17 cellular contexts compared by ENCODE assay signal in the genomic region with DNA sequence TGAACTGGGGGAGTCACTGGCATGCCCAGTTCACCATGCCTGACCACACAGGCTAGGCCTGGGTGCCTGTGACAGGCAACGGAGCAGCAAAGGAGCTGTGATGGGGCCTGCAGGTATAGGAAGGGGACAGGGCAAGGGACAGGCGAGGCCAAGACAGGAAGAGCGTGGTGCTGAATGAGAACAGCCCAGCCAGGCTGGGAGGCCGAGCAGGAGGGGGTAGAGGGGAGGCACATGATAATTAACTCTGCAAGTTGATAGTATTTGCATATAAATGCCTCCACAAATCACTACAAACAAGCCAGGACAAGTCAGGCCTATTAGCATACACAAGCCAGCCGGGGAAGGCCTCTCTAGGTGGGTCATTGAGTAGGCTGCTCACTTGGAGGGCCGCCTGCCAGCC. TPM values are rescaled to one million over a fixed set of nuclear protein-coding genes. Genes with fewer than 3 reads are reported as not detected.
DNase-seq lines count a peak whose midpoint lies in the region; ATAC-seq and TF ChIP-seq lines count a peak whose summit lies in the region.
"Had no signal": no experiment of that assay in that cellular context is flagged by ENCODE, and none has a peak within 500 bp of the region (broad histone marks: within the 10 kb centered on the region; RNA-seq: fewer than 3 reads in every experiment).

No MANE protein-coding gene starts in this region.

- H3K4me2 ChIP-seq in mesendoderm (ENCODE audit: low read length): no peak overlapping the region

- peak overlapping the region; percentile 65 for H3K27ac ChIP-seq in A673 (ENCODE audit: low read depth, low read length, poor library complexity, severe bottlenecking)
- no peak overlapping the region for H3K27ac ChIP-seq in mesendoderm (ENCODE audit: low read depth, low read length)
- no peak overlapping the region for H3K27ac ChIP-seq in naive thymus-derived CD4-positive, alpha-beta T cell (ENCODE audit: low read depth, low read length)
- H3K27ac ChIP-seq: gastroesophageal sphincter had no signal

- H2BK120ac ChIP-seq in mesendoderm (ENCODE audit: low read depth, low read length): no peak overlapping the region

- H3K79me1 ChIP-seq in mesendoderm (ENCODE audit: low read length): peaks cover 1% of the 10 kb centered on the region

- in situ Hi-C loops in HAP-1 (cut with MboI; ENCODE audit: low sequenced_read_pairs): no loop called here

- H3K4me1 ChIP-seq in A673 (ENCODE audit: insufficient read depth, low read length, poor library complexity, severe bottlenecking) (peaks cover 51% of the 10 kb centered on the region), HAP-1 (peaks cover 94% of the 10 kb centered on the region), NT2/D1 (ENCODE audit: insufficient read depth, insufficient read length) (peaks cover 9% of the 10 kb centered on the region), mesendoderm (ENCODE audit: control insufficient read depth, low read depth, low read length) (peaks cover 11% of the 10 kb centered on the region), Caco-2 (peaks cover 71% of the 10 kb centered on the region)
- H3K4me1 ChIP-seq in naive thymus-derived CD4-positive, alpha-beta T cell (ENCODE audit: control insufficient read depth in 2 of 2, insufficient read depth in 2 of 2, low read length in 2 of 2): no peaks in the 10 kb centered on the region

- H2BK15ac ChIP-seq in mesendoderm (replicated peaks; ENCODE audit: low read depth): no peak overlapping the region

- no peak overlapping the region for H3K4ac ChIP-seq in mesendoderm (ENCODE audit: low read depth, low read length)

- no peak overlapping the region for H2AK5ac ChIP-seq in mesendoderm (ENCODE audit: low read length)

- H3K18ac ChIP-seq in mesendoderm (ENCODE audit: low read length): no peak overlapping the region

- no peak overlapping the region for H3K4me3 Mint-ChIP-seq in naive thymus-derived CD4-positive, alpha-beta T cell
- H3K4me3 Mint-ChIP-seq in Caco-2 (ENCODE audit: unreplicated experiment): no peak overlapping the region
- H3K4me3 Mint-ChIP-seq: immature natural killer cell had no signal

- no peak overlapping the region for H3K27ac Mint-ChIP-seq in naive thymus-derived CD4-positive, alpha-beta T cell
- no peak overlapping the region for H3K27ac Mint-ChIP-seq in Caco-2 (ENCODE audit: unreplicated experiment)

- intact Hi-C loops in A673 (cut with micrococcal nuclease; ENCODE audit: unreplicated experiment): loop anchor here (10.0 kb wide), 1 partner anchor 505 kb away; no protein-coding TSS in a partner anchor
- intact Hi-C loops in naive thymus-derived CD4-positive, alpha-beta T cell (cut with micrococcal nuclease): no loop called here
- intact Hi-C loops in Caco-2 (cut with micrococcal nuclease; ENCODE audit: unreplicated experiment): no loop called here

- H3K27me3 ChIP-seq in A673 (replicated peaks; ENCODE audit: insufficient read depth, low read depth, low read length, poor library complexity) (no peaks in the 10 kb centered on the region), HAP-1 (ENCODE audit: low read depth) (no peaks in the 10 kb centered on the region), NT2/D1 (ENCODE audit: insufficient read depth, insufficient read length) (peaks cover 99% of the 10 kb centered on the region), mesendoderm (ENCODE audit: insufficient read depth, low read length, poor library complexity) (peaks cover 12% of the 10 kb centered on the region), Caco-2 (replicated peaks; ENCODE audit: control insufficient read depth, insufficient read depth, low read length) (no peaks in the 10 kb centered on the region)
- H3K27me3 ChIP-seq in naive thymus-derived CD4-positive, alpha-beta T cell (ENCODE audit: control insufficient read depth in 2 of 2, insufficient read depth in 2 of 2, low read length in 2 of 2): no peaks in the 10 kb centered on the region
- H3K27me3 ChIP-seq: gastroesophageal sphincter had no signal

- no peaks in the 10 kb centered on the region for H3K9me3 ChIP-seq in A673 (ENCODE audit: low read depth, low read length, poor library complexity, severe bottlenecking)
- no peaks in the 10 kb centered on the region for H3K9me3 ChIP-seq in HAP-1
- H3K9me3 ChIP-seq in NT2/D1 (ENCODE audit: insufficient read depth, low read length): peaks cover 8% of the 10 kb centered on the region
- no peaks in the 10 kb centered on the region for H3K9me3 ChIP-seq in naive thymus-derived CD4-positive, alpha-beta T cell (ENCODE audit: control insufficient read depth in 2 of 3, low read length in 3 of 3)
- H3K9me3 ChIP-seq in Caco-2: no peaks in the 10 kb centered on the region
- H3K9me3 ChIP-seq: gastroesophageal sphincter had no signal

- H3K36me3 ChIP-seq in A673 (ENCODE audit: insufficient read depth, low read length, poor library complexity, severe bottlenecking): no peaks in the 10 kb centered on the region
- H3K36me3 ChIP-seq in HAP-1 (replicated peaks): no peaks in the 10 kb centered on the region
- no peaks in the 10 kb centered on the region for H3K36me3 ChIP-seq in NT2/D1 (ENCODE audit: insufficient read depth, insufficient read length, low read length)
- no peaks in the 10 kb centered on the region for H3K36me3 ChIP-seq in mesendoderm (ENCODE audit: control insufficient read depth, insufficient read depth, low read length)
- no peaks in the 10 kb centered on the region for H3K36me3 ChIP-seq in naive thymus-derived CD4-positive, alpha-beta T cell (ENCODE audit: control insufficient read depth in 2 of 3, insufficient read depth in 3 of 3, low read length in 3 of 3)
- H3K36me3 ChIP-seq in Caco-2 (ENCODE audit: control insufficient read depth, insufficient read depth, low read length): no peaks in the 10 kb centered on the region
- H3K36me3 ChIP-seq: gastroesophageal sphincter had no signal

- no CpG with 5 or more reads among the region's 6 CpGs for WGBS in mesendoderm (ENCODE audit: extremely low coverage, insufficient coverage, low lambda C conversion rate)

- no peak overlapping the region for H2BK5ac ChIP-seq in mesendoderm (ENCODE audit: low read length)

- peak; percentile 51 for DNase-seq in A673 (ENCODE audit: low spot score)
- peak; percentile 86 to 94 for DNase-seq in HAP-1 (ENCODE audit: low spot score in 2 of 2)
- peak; percentile 80 for DNase-seq in NT2/D1 (ENCODE audit: low read depth, low spot score)
- peak; percentile 49 for DNase-seq in mesendoderm
- no peak for DNase-seq in DMS114 treated with DMSO at 0.1 percent for 48 hours (lab: John Stamatoyannopoulos, UW; ENCODE audit: unreplicated experiment)
- DNase-seq in naive thymus-derived CD4-positive, alpha-beta T cell: no peak
- DNase-seq in Caco-2: no peak
- no peak for DNase-seq in ureter (ENCODE audit: low spot score)
- DNase-seq: activated CD4-positive, alpha-beta T cell treated with anti-CD3 and anti-CD28 coated beads for 48 hours; activated CD8-positive, alpha-beta memory T cell treated with anti-CD3 and anti-CD28 coated beads, Interleukin-2, amount 50 U/mL, for 4 hours; activated gamma-delta T cell treated with Interleukin-2 at 50 U/mL for 16 hours; anterior cingulate cortex; immature natural killer cell; NCI-H2227 treated with DMSO at 0.1 percent for 48 hours; substantia nigra had no signal

- CTCF ChIA-PET in A673 (lab: Charles Lee): interaction anchor here (0.7 kb wide), 1 partner anchor 208 kb away, joined by 3 read pairs; no protein-coding TSS in a partner anchor
- CTCF ChIA-PET in naive thymus-derived CD4-positive, alpha-beta T cell (lab: Charles Lee): no interaction called here
- CTCF ChIA-PET in Caco-2 (lab: Charles Lee): no interaction called here

- TF ChIP-seq CTCF in A673 (conservative IDR thresholded peaks at IDR 0.05; ENCODE audit: low read depth, low read length): no peak
- no peak for TF ChIP-seq CTCF in Caco-2 (IDR thresholded peaks at IDR 0.05; ENCODE audit: insufficient read depth in 1 of 2, low read depth in 1 of 2, low read length in 1 of 2, severe bottlenecking in 1 of 2, unreplicated experiment in 1 of 2)

- H3K36me3 Mint-ChIP-seq in naive thymus-derived CD4-positive, alpha-beta T cell: no peaks in the 10 kb centered on the region
- H3K36me3 Mint-ChIP-seq in Caco-2 (ENCODE audit: insufficient read depth, unreplicated experiment): peaks cover 39% of the 10 kb centered on the region

- no peaks in the 10 kb centered on the region for H3K9me3 Mint-ChIP-seq in naive thymus-derived CD4-positive, alpha-beta T cell
- H3K9me3 Mint-ChIP-seq in Caco-2 (ENCODE audit: unreplicated experiment): no peaks in the 10 kb centered on the region
- H3K9me3 Mint-ChIP-seq: immature natural killer cell had no signal

- no peak overlapping the region for H4K8ac ChIP-seq in mesendoderm (ENCODE audit: low read depth, low read length)

- ATAC-seq in naive thymus-derived CD4-positive, alpha-beta T cell: no peak
- ATAC-seq: gastroesophageal sphincter, sciatic nerve had no signal

- H3K4me3 ChIP-seq in A673 (ENCODE audit: low read depth, low read length, poor library complexity, severe bottlenecking) (no peak overlapping the region), HAP-1 (no peak overlapping the region), NT2/D1 (ENCODE audit: insufficient read length, low read depth) (no peak overlapping the region), mesendoderm (ENCODE audit: low read length) (no peak overlapping the region), Caco-2 (ENCODE audit: low read depth, low read length) (no peak overlapping the region)
- H3K4me3 ChIP-seq in naive thymus-derived CD4-positive, alpha-beta T cell (ENCODE audit: low read length): no peak overlapping the region
- H3K4me3 ChIP-seq: gastroesophageal sphincter had no signal

- H3K79me2 ChIP-seq in mesendoderm (ENCODE audit: control insufficient read depth, insufficient read depth, low read length): peaks cover 2% of the 10 kb centered on the region

- BruUV-seq in A673 (replicated peaks; lab: Mats Ljungman, UMichigan) (no TSS peak), Caco-2 (replicated peaks; lab: Mats Ljungman, UMichigan) (no TSS peak)

- H4K5ac ChIP-seq in mesendoderm (ENCODE audit: low read length): no peak overlapping the region

- peak overlapping the region; percentile 39 for H3K56ac ChIP-seq in mesendoderm (ENCODE audit: low read length)

- H3K9ac ChIP-seq in NT2/D1 (ENCODE audit: insufficient read length, low read depth) (no peak overlapping the region), mesendoderm (ENCODE audit: low read length) (no peak overlapping the region)

- H3K23ac ChIP-seq in mesendoderm (ENCODE audit: low read length): no peak overlapping the region

- H3K4me1 Mint-ChIP-seq in naive thymus-derived CD4-positive, alpha-beta T cell: peaks cover 0 to 18% (median 4%) of the 10 kb centered on the region in 7 donors
- peaks cover 78% of the 10 kb centered on the region for H3K4me1 Mint-ChIP-seq in Caco-2 (ENCODE audit: low read depth, unreplicated experiment)

- H3K27me3 Mint-ChIP-seq in naive thymus-derived CD4-positive, alpha-beta T cell: peaks cover 0 to 51% (median 21%) of the 10 kb centered on the region in 5 donors
- no peaks in the 10 kb centered on the region for H3K27me3 Mint-ChIP-seq in Caco-2 (ENCODE audit: insufficient read depth, unreplicated experiment)

- POLR2A ChIA-PET in A673 (lab: Charles Lee; ENCODE audit: low non-redundant PET): no interaction called here
- POLR2A ChIA-PET in naive thymus-derived CD4-positive, alpha-beta T cell (lab: Charles Lee): no interaction called here
- POLR2A ChIA-PET in Caco-2 (lab: Charles Lee): no interaction called here

RNA-seq across cellular contexts. Expression of gene ZFHX3, which starts 7.8 kb away (rescaled TPM):
- total RNA-seq in A673 (2021) (21.7 and 21.8 TPM in 2 replicates), Caco-2 (2022) (39.9 TPM in 2 replicates), ureter (60.8 TPM)
- 0.86 TPM for polyA plus RNA-seq in mesendoderm (2013, experiment 1 of 2)
- polyA plus RNA-seq in mesendoderm (2013, experiment 2 of 2): 0.76 TPM
- 1 to 10 TPM; 1.5 to 9.8 (median 2.2) TPM for total RNA-seq in naive thymus-derived CD4-positive, alpha-beta T cell
- polyA plus RNA-seq in naive thymus-derived CD4-positive, alpha-beta T cell: under 1 TPM; 0.09 to 0.21 TPM

Comparison
In these comparisons a context has a peak if more than half of its experiments do, and no peak if none do; other contexts are left out.
1. DNase-seq: peak in A673 (single experiment), HAP-1 (2 of 2), NT2/D1 (single experiment) and mesendoderm (single experiment); none in DMS114 treated with DMSO at 0.1 percent for 48 hours (single experiment), naive thymus-derived CD4-positive, alpha-beta T cell (0 of 9), Caco-2 (0 of 2) and ureter (single experiment).